Comparison of ENCODE assay signal across 15 cellular contexts in genomic region chr17:10992097-10992496, GRCh38.
DNase-seq lines count a peak whose midpoint lies in the region; ATAC-seq and TF ChIP-seq lines count a peak whose summit lies in the region.
"Had no signal": no experiment of that assay in that cellular context is flagged by ENCODE, and none has a peak within 500 bp of the region (broad histone marks: within the 10 kb centered on the region; RNA-seq: fewer than 3 reads in every experiment).

No MANE protein-coding gene starts in this region.

- ATAC-seq in left ventricle myocardium superior (peak; percentile 60), Right ventricle myocardium superior (ENCODE audit: poor library complexity) (no peak), sciatic nerve (peak; percentile 51), GM18520 (IDR thresholded peaks at IDR 0.05; ENCODE audit: unreplicated experiment) (no peak)
- no peak for ATAC-seq in activated naive CD8-positive, alpha-beta T cell treated with anti-CD3 and anti-CD28 coated beads, Interleukin-2, amount 50 U/mL, for 24 hours
- ATAC-seq: HepG2 had no signal

- peaks cover 40% of the 10 kb centered on the region for H3K4me1 Mint-ChIP-seq in nephron progenitor cell
- H3K4me1 Mint-ChIP-seq in activated naive CD8-positive, alpha-beta T cell treated with anti-CD3 and anti-CD28 coated beads, Interleukin-2, amount 50 U/mL, for 24 hours: no peaks in the 10 kb centered on the region
- H3K4me1 Mint-ChIP-seq in activated CD4-positive, alpha-beta memory T cell treated with anti-CD3 and anti-CD28 coated beads for 36 hours (ENCODE audit: low read depth): no peaks in the 10 kb centered on the region
- H3K4me1 Mint-ChIP-seq: IgD-negative memory B cell had no signal

- H3K4me3 Mint-ChIP-seq in nephron progenitor cell: peak overlapping the region; percentile 11
- H3K4me3 Mint-ChIP-seq in activated naive CD8-positive, alpha-beta T cell treated with anti-CD3 and anti-CD28 coated beads, Interleukin-2, amount 50 U/mL, for 24 hours: no peak overlapping the region
- no peak overlapping the region for H3K4me3 Mint-ChIP-seq in activated CD4-positive, alpha-beta memory T cell treated with anti-CD3 and anti-CD28 coated beads for 36 hours
- H3K4me3 Mint-ChIP-seq: CD4-positive, alpha-beta T cell; IgD-negative memory B cell had no signal

- POLR2A ChIA-PET in activated CD4-positive, alpha-beta memory T cell treated with anti-CD3 and anti-CD28 coated beads for 36 hours (lab: Charles Lee): no interaction called here

- peaks cover 23% of the 10 kb centered on the region for H3K27me3 Mint-ChIP-seq in nephron progenitor cell (ENCODE audit: low read depth, poor library complexity)
- H3K27me3 Mint-ChIP-seq in activated naive CD8-positive, alpha-beta T cell treated with anti-CD3 and anti-CD28 coated beads, Interleukin-2, amount 50 U/mL, for 24 hours: peaks cover 5% of the 10 kb centered on the region
- H3K27me3 Mint-ChIP-seq in activated CD4-positive, alpha-beta memory T cell treated with anti-CD3 and anti-CD28 coated beads for 36 hours: peaks cover 3% of the 10 kb centered on the region
- H3K27me3 Mint-ChIP-seq: IgD-negative memory B cell had no signal

- H3K36me3 Mint-ChIP-seq in nephron progenitor cell (ENCODE audit: low read depth): no peaks in the 10 kb centered on the region
- H3K36me3 Mint-ChIP-seq in activated naive CD8-positive, alpha-beta T cell treated with anti-CD3 and anti-CD28 coated beads, Interleukin-2, amount 50 U/mL, for 24 hours (ENCODE audit: low read depth): no peaks in the 10 kb centered on the region
- no peaks in the 10 kb centered on the region for H3K36me3 Mint-ChIP-seq in activated CD4-positive, alpha-beta memory T cell treated with anti-CD3 and anti-CD28 coated beads for 36 hours

- peak overlapping the region; percentile 83 for H3K27ac Mint-ChIP-seq in nephron progenitor cell
- H3K27ac Mint-ChIP-seq in activated naive CD8-positive, alpha-beta T cell treated with anti-CD3 and anti-CD28 coated beads, Interleukin-2, amount 50 U/mL, for 24 hours: no peak overlapping the region
- no peak overlapping the region for H3K27ac Mint-ChIP-seq in activated CD4-positive, alpha-beta memory T cell treated with anti-CD3 and anti-CD28 coated beads for 36 hours
- H3K27ac Mint-ChIP-seq: CD4-positive, alpha-beta T cell; IgD-negative memory B cell had no signal

- TF ChIP-seq CTCF in nephron progenitor cell (IDR thresholded peaks at IDR 0.05): no peak

- CTCF ChIA-PET in activated CD4-positive, alpha-beta memory T cell treated with anti-CD3 and anti-CD28 coated beads for 36 hours (lab: Charles Lee): no interaction called here

- DNase-seq in left ventricle myocardium superior (no peak), Right ventricle myocardium superior (no peak), NCI-H2171 treated with DMSO at 0.1 percent for 48 hours (lab: John Stamatoyannopoulos, UW) (peak; percentile 20), nephron progenitor cell (no peak), sciatic nerve (ENCODE audit: low spot score) (no peak)
- no peak for DNase-seq in activated naive CD8-positive, alpha-beta T cell treated with anti-CD3 and anti-CD28 coated beads, Interleukin-2, amount 50 U/mL, for 24 hours
- DNase-seq in activated CD4-positive, alpha-beta memory T cell treated with anti-CD3 and anti-CD28 coated beads for 36 hours: no peak
- DNase-seq: ACHN; BE2C; Calu3; CD4-positive, alpha-beta T cell; GM23248 had no signal

- H3K9me3 Mint-ChIP-seq in nephron progenitor cell: peaks cover 4% of the 10 kb centered on the region
- no peaks in the 10 kb centered on the region for H3K9me3 Mint-ChIP-seq in activated naive CD8-positive, alpha-beta T cell treated with anti-CD3 and anti-CD28 coated beads, Interleukin-2, amount 50 U/mL, for 24 hours
- no peaks in the 10 kb centered on the region for H3K9me3 Mint-ChIP-seq in activated CD4-positive, alpha-beta memory T cell treated with anti-CD3 and anti-CD28 coated beads for 36 hours
- H3K9me3 Mint-ChIP-seq: CD4-positive, alpha-beta T cell had no signal

- intact Hi-C loops in left ventricle myocardium superior (cut with micrococcal nuclease) (no loop called here), Right ventricle myocardium superior (cut with DNase I) (no loop called here), sciatic nerve (cut with DNase I) (no loop called here)
- intact Hi-C loops in activated CD4-positive, alpha-beta memory T cell treated with anti-CD3 and anti-CD28 coated beads for 36 hours (cut with micrococcal nuclease): no loop called here

Comparison
In these comparisons a context has a peak if more than half of its experiments do, and no peak if none do; other contexts are left out.
1. ATAC-seq: peak in left ventricle myocardium superior (single experiment) and sciatic nerve (single experiment); none in Right ventricle myocardium superior (single experiment), activated naive CD8-positive, alpha-beta T cell treated with anti-CD3 and anti-CD28 coated beads, Interleukin-2, amount 50 U/mL, for 24 hours (single experiment) and GM18520 (single experiment).